15 cellular contexts compared by ENCODE assay signal in genomic region chr20:20455945-20456344, GRCh38.
"Had no signal": no experiment of that assay in that cellular context is flagged by ENCODE, and none has a peak within 500 bp of the region (broad histone marks: within the 10 kb centered on the region; RNA-seq: fewer than 3 reads in every experiment).

No MANE protein-coding gene starts in this region.

- H3K27me3 Mint-ChIP-seq: activated CD8-positive, alpha-beta T cell treated with anti-CD3 and anti-CD28 coated beads for 36 hours; activated naive CD4-positive, alpha-beta T cell treated with anti-CD3 and anti-CD28 coated beads, Interleukin-2, amount 10 ng/mL, durations not matched to agents 7 days and 5 days had no signal

- H3K27ac ChIP-seq: cardiac muscle cell, sigmoid colon, spleen, thoracic aorta, upper lobe of right lung had no signal

- DNase-seq: activated CD4-positive, alpha-beta T cell treated with anti-CD3 and anti-CD28 coated beads for 1 hour; activated CD8-positive, alpha-beta memory T cell treated with anti-CD3 and anti-CD28 coated beads, Interleukin-2, amount 50 U/mL, for 4 hours; activated CD8-positive, alpha-beta T cell treated with anti-CD3 and anti-CD28 coated beads for 36 hours; activated naive CD4-positive, alpha-beta T cell treated with anti-CD3 and anti-CD28 coated beads, Interleukin-2, amount 10 ng/mL, durations not matched to agents 7 days and 5 days; endodermal cell; gastrocnemius medialis; heart right ventricle; midbrain; sigmoid colon; spleen; T1000; upper lobe of right lung had no signal

- H3K9me3 Mint-ChIP-seq: activated CD8-positive, alpha-beta T cell treated with anti-CD3 and anti-CD28 coated beads for 36 hours; activated naive CD4-positive, alpha-beta T cell treated with anti-CD3 and anti-CD28 coated beads, Interleukin-2, amount 10 ng/mL, durations not matched to agents 7 days and 5 days; endodermal cell had no signal

- H3K36me3 ChIP-seq: cardiac muscle cell had no signal

- ATAC-seq: activated CD8-positive, alpha-beta T cell treated with anti-CD3 and anti-CD28 coated beads for 36 hours; upper lobe of right lung had no signal

- H3K27ac Mint-ChIP-seq: activated CD8-positive, alpha-beta T cell treated with anti-CD3 and anti-CD28 coated beads for 36 hours; activated naive CD4-positive, alpha-beta T cell treated with anti-CD3 and anti-CD28 coated beads, Interleukin-2, amount 10 ng/mL, durations not matched to agents 7 days and 5 days; endodermal cell had no signal

- H3K4me3 ChIP-seq: cardiac muscle cell, gastrocnemius medialis, heart right ventricle, lung, sigmoid colon, spleen, thoracic aorta, upper lobe of right lung had no signal

- H3K4me3 Mint-ChIP-seq: activated CD8-positive, alpha-beta T cell treated with anti-CD3 and anti-CD28 coated beads for 36 hours; activated naive CD4-positive, alpha-beta T cell treated with anti-CD3 and anti-CD28 coated beads, Interleukin-2, amount 10 ng/mL, durations not matched to agents 7 days and 5 days; endodermal cell had no signal

- H3K27me3 ChIP-seq: cardiac muscle cell, gastrocnemius medialis, heart right ventricle, sigmoid colon, spleen, upper lobe of right lung had no signal

- H3K9me3 ChIP-seq: gastrocnemius medialis, heart right ventricle, sigmoid colon, spleen, thoracic aorta, upper lobe of right lung had no signal
